In the genomic region with DNA sequence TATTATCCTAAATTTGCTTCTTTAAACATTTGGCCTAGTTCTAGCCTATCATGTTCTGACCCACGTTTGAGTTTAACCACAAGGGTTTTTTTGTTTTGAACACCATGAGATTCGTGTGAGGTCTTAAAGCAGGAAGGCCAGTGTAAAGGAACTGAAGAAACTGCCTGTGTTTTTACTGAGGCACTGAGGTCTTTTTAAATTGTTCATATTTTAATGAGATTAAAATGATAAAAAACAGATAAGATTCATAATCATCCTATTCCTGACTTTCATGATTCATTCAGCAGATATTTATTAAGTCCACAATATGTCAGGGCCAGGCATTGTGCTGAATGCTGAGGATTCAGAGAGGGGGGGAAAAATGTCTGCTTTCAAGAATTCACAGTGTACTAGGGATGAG, we compare ENCODE assay signal across 8 cellular contexts. TPM values are rescaled to one million over a fixed set of nuclear protein-coding genes. Genes with fewer than 3 reads are reported as not detected.
DNase-seq lines count a peak whose midpoint lies in the region; ATAC-seq and TF ChIP-seq lines count a peak whose summit lies in the region.

No MANE protein-coding gene starts in this region.

- no peaks in the 10 kb centered on the region for H3K9me3 Mint-ChIP-seq in natural killer cell treated with Interleukin-12 subunit alpha and Interleukin-12 subunit beta and Interleukin-15 and Interleukin-18, amount 100 ng/mL, for 72 hours

- peaks cover 13% of the 10 kb centered on the region for H3K36me3 Mint-ChIP-seq in natural killer cell treated with Interleukin-12 subunit alpha and Interleukin-12 subunit beta and Interleukin-15 and Interleukin-18, amount 100 ng/mL, for 72 hours

- H3K4me3 ChIP-seq in adipocyte (ENCODE audit: low read length): no peak overlapping the region
- H3K4me3 ChIP-seq in body of pancreas: no peak overlapping the region

- DNase-seq in adipocyte (ENCODE audit: low read depth): peak; percentile 25
- no peak for DNase-seq in natural killer cell treated with Interleukin-12 subunit alpha and Interleukin-12 subunit beta and Interleukin-15 and Interleukin-18, amount 100 ng/mL, for 72 hours (ENCODE audit: low spot score)
- no peak for DNase-seq in SHP77 (lab: John Stamatoyannopoulos, UW)
- no peak for DNase-seq in body of pancreas
- no peak for DNase-seq in NCI-H187 (lab: John Stamatoyannopoulos, UW)

- H3K9me3 ChIP-seq in adipocyte (ENCODE audit: control insufficient read depth, low read length) (no peaks in the 10 kb centered on the region), body of pancreas (no peaks in the 10 kb centered on the region)

- H3K36me3 ChIP-seq in adipocyte (ENCODE audit: control insufficient read depth, insufficient read depth, low read length, severe bottlenecking): no peaks in the 10 kb centered on the region
- no peaks in the 10 kb centered on the region for H3K36me3 ChIP-seq in body of pancreas (replicated peaks in 1 of 2; ENCODE audit: insufficient read depth in 1 of 2, low read depth in 2 of 2)

- H3K27me3 ChIP-seq in adipocyte (replicated peaks; ENCODE audit: control insufficient read depth, insufficient read depth, low read length): peaks cover 3% of the 10 kb centered on the region
- no peaks in the 10 kb centered on the region for H3K27me3 ChIP-seq in body of pancreas

- peaks cover 0 to 5% of the 10 kb centered on the region in 2 donors for H3K27me3 Mint-ChIP-seq in natural killer cell treated with Interleukin-12 subunit alpha and Interleukin-12 subunit beta and Interleukin-15 and Interleukin-18, amount 100 ng/mL, for 72 hours

- peak; percentile 21 for ATAC-seq in GM18498 (IDR thresholded peaks at IDR 0.05; ENCODE audit: unreplicated experiment)
- ATAC-seq in HG03469 (IDR thresholded peaks at IDR 0.05; ENCODE audit: unreplicated experiment): peak; percentile 30
- peak in 1 of 2 donors; percentile 15 for ATAC-seq in natural killer cell treated with Interleukin-12 subunit alpha and Interleukin-12 subunit beta and Interleukin-15 and Interleukin-18, amount 100 ng/mL, for 72 hours
- no peak for ATAC-seq in GM19328 (IDR thresholded peaks at IDR 0.05; ENCODE audit: unreplicated experiment)
- no peak for ATAC-seq in body of pancreas

- no peak for TF ChIP-seq CTCF in body of pancreas (IDR thresholded peaks at IDR 0.05)

- TF ChIP-seq POLR2A in body of pancreas (IDR thresholded peaks at IDR 0.05): no peak

- no peak overlapping the region for H3K9ac ChIP-seq in adipocyte (ENCODE audit: low read length)

- H3K27ac Mint-ChIP-seq in natural killer cell treated with Interleukin-12 subunit alpha and Interleukin-12 subunit beta and Interleukin-15 and Interleukin-18, amount 100 ng/mL, for 72 hours: peak overlapping the region; percentile 87 to 96

- H3K4me1 ChIP-seq in adipocyte (ENCODE audit: control insufficient read depth, insufficient read depth, low read length) (peaks cover 14% of the 10 kb centered on the region), body of pancreas (peaks cover 17% of the 10 kb centered on the region)

- H3K4me1 Mint-ChIP-seq in natural killer cell treated with Interleukin-12 subunit alpha and Interleukin-12 subunit beta and Interleukin-15 and Interleukin-18, amount 100 ng/mL, for 72 hours (ENCODE audit: low read depth in 2 of 2): peaks cover 21 to 39% of the 10 kb centered on the region in 2 donors

- 2 to 6% methylated on average over 2 of the region's 2 CpGs for WGBS in body of pancreas, 2 donors

- peak overlapping the region in 1 of 4 donors; percentile 21 for H3K27ac ChIP-seq in body of pancreas

- intact Hi-C loops in body of pancreas (cut with DNase I): no loop called here

- H3K4me3 Mint-ChIP-seq in natural killer cell treated with Interleukin-12 subunit alpha and Interleukin-12 subunit beta and Interleukin-15 and Interleukin-18, amount 100 ng/mL, for 72 hours: peak overlapping the region; percentile 89

RNA-seq across cellular contexts. Expression of a gene that starts 3.2 kb away (rescaled TPM):
- total RNA-seq in natural killer cell treated with Interleukin-12 subunit alpha and Interleukin-12 subunit beta and Interleukin-15 and Interleukin-18, amount 100 ng/mL, for 72 hours: 10 to 100 TPM; 64.5 to 82.4 TPM
- 10 to 100 TPM; 16.2 to 27.5 TPM for total RNA-seq in body of pancreas

Comparison
In these comparisons a context has a peak if more than half of its experiments do, and no peak if none do; other contexts are left out.
1. ATAC-seq: peak in GM18498 (single experiment) and HG03469 (single experiment); none in GM19328 (single experiment) and body of pancreas (single experiment).